Comparison of ENCODE assay signal across 1 cellular context in genomic region chr1:9368356-9368755, GRCh38.
TF ChIP-seq lines count a peak whose summit lies in the region.

No MANE protein-coding gene starts in this region.

TF ChIP-seq in endothelial cell of umbilical vein, 7 proteins besides CTCF, POLR2A, EP300 and RAD21 (continued from another document):
- TF ChIP-seq MYC (IDR thresholded peaks at IDR 0.05; ENCODE audit: low read depth, low read length) (no peak), FOS (IDR thresholded peaks at IDR 0.05; ENCODE audit: borderline replicate concordance, insufficient read depth, low read length) (no peak), POLR2AphosphoS5 (IDR thresholded peaks at IDR 0.05; ENCODE audit: insufficient read depth, low read depth, low read length) (no peak), EZH2 (IDR thresholded peaks at IDR 0.05; ENCODE audit: borderline replicate concordance, low read depth, low read length, severe bottlenecking) (no peak)
